8 cellular contexts compared by ENCODE assay signal in genomic region chr17:4947010-4947410, GRCh38. TPM values are rescaled to one million over a fixed set of nuclear protein-coding genes. Genes with fewer than 3 reads are reported as not detected.
DNase-seq lines count a peak whose midpoint lies in the region; ATAC-seq and TF ChIP-seq lines count a peak whose summit lies in the region.

No MANE protein-coding gene starts in this region.

- peaks cover 34% of the 10 kb centered on the region for H3K4me1 Mint-ChIP-seq in progenitor cell of endocrine pancreas (ENCODE audit: low read depth)

- no peak for ATAC-seq in HG03045 (IDR thresholded peaks at IDR 0.05; ENCODE audit: unreplicated experiment)

- H3K36me3 ChIP-seq in H7 (replicated peaks; ENCODE audit: control insufficient read depth, insufficient read depth, low read length): peaks cover 32% of the 10 kb centered on the region

- DNase-seq in H7: no peak
- DNase-seq in RKO (ENCODE audit: low spot score): peak; percentile 55
- peak; percentile 12 for DNase-seq in epidermal melanocyte (ENCODE audit: insufficient read length, low spot score)
- no peak for DNase-seq in progenitor cell of endocrine pancreas (ENCODE audit: low spot score, unreplicated experiment)
- no peak for DNase-seq in NAMALWA (ENCODE audit: low spot score)
- DNase-seq in COR-L47 (lab: John Stamatoyannopoulos, UW): no peak
- DNase-seq in activated CD8-positive, alpha-beta memory T cell treated with anti-CD3 and anti-CD28 coated beads, Interleukin-2, amount 50 U/mL, for 48 hours: no peak

- no peaks in the 10 kb centered on the region for H3K9me3 Mint-ChIP-seq in progenitor cell of endocrine pancreas (ENCODE audit: low read depth)

- no peaks in the 10 kb centered on the region for H3K27me3 Mint-ChIP-seq in progenitor cell of endocrine pancreas

- peak overlapping the region; percentile 100 for H3K4me3 ChIP-seq in H7 (ENCODE audit: insufficient read depth, low read depth, low read length)

- H3K27me3 ChIP-seq in H7 (ENCODE audit: control insufficient read depth, insufficient read depth, low read length): no peaks in the 10 kb centered on the region

- no peak for TF ChIP-seq CTCF in progenitor cell of endocrine pancreas (IDR thresholded peaks at IDR 0.05; ENCODE audit: unreplicated experiment)

- peak overlapping the region; percentile 92 for H3K27ac Mint-ChIP-seq in progenitor cell of endocrine pancreas

- peaks cover 7% of the 10 kb centered on the region for H3K36me3 Mint-ChIP-seq in progenitor cell of endocrine pancreas (ENCODE audit: insufficient read depth)

- peak overlapping the region; percentile 85 for H3K4me3 Mint-ChIP-seq in progenitor cell of endocrine pancreas (ENCODE audit: low read depth)

RNA-seq across cellular contexts. Expression of gene PFN1, which starts 1.3 kb away (rescaled TPM):
- total RNA-seq in H7 (2014; rRNA removed; shearing (Covaris generic)): 1,296 and 1,480 TPM in 2 replicates
- 372 and 404 TPM in 2 replicates for total RNA-seq in progenitor cell of endocrine pancreas

RNA-seq across cellular contexts. Expression of gene ENO3, which starts 3.9 kb away (rescaled TPM):
- total RNA-seq in H7 (2014; rRNA removed; shearing (Covaris generic)): 24.2 and 25.7 TPM in 2 replicates
- 23.4 and 25.8 TPM in 2 replicates for total RNA-seq in progenitor cell of endocrine pancreas

RNA-seq across cellular contexts. Expression of gene RNF167, which starts 6.9 kb away (rescaled TPM):
- 67.0 and 87.6 TPM in 2 replicates for total RNA-seq in H7 (2014; rRNA removed; shearing (Covaris generic))
- 97.4 and 106 TPM in 2 replicates for total RNA-seq in progenitor cell of endocrine pancreas

RNA-seq across cellular contexts. Expression of gene SLC25A11, which starts 7.2 kb away (rescaled TPM):
- total RNA-seq in H7 (2014; rRNA removed; shearing (Covaris generic)): 143 and 169 TPM in 2 replicates
- total RNA-seq in progenitor cell of endocrine pancreas: 46.8 and 47.4 TPM in 2 replicates

RNA-seq across cellular contexts. Expression of gene GP1BA, which starts 14.9 kb away (rescaled TPM):
- total RNA-seq in H7 (2014; rRNA removed; shearing (Covaris generic)): not detected in 2 replicates
- total RNA-seq in progenitor cell of endocrine pancreas: not detected in 2 replicates

Comparison
In these comparisons a context has a peak if more than half of its experiments do, and no peak if none do; other contexts are left out.
1. DNase-seq: peak in RKO (single experiment) and epidermal melanocyte (single experiment); none in H7 (single experiment), progenitor cell of endocrine pancreas (single experiment), NAMALWA (single experiment), COR-L47 (single experiment) and activated CD8-positive, alpha-beta memory T cell treated with anti-CD3 and anti-CD28 coated beads, Interleukin-2, amount 50 U/mL, for 48 hours (single experiment).